14 cellular contexts compared by ENCODE assay signal in genomic region chr7:105306160-105306784, GRCh38.
DNase-seq lines count a peak whose midpoint lies in the region; ATAC-seq, FAIRE-seq and TF ChIP-seq lines count a peak whose summit lies in the region.
"Had no signal": no experiment of that assay in that cellular context is flagged by ENCODE, and none has a peak within 500 bp of the region (broad histone marks: within the 10 kb centered on the region; RNA-seq: fewer than 3 reads in every experiment).

No MANE protein-coding gene starts in this region.

- FAIRE-seq in bronchial epithelial cell (lab: Jason Lieb, UNC) = no peak

- no peak overlapping the region for H3K4me3 ChIP-seq in bronchial epithelial cell (ENCODE audit: low read depth, low read length)
- H3K4me3 ChIP-seq: ascending aorta had no signal

- H3K36me3 Mint-ChIP-seq in activated T-cell treated with anti-CD3 and anti-CD28 coated beads, Interleukin-2, amount 50 U/mL, for 4 hours (ENCODE audit: insufficient read depth) = no peaks in the 10 kb centered on the region

- TF ChIP-seq CTCF in bronchial epithelial cell (IDR thresholded peaks at IDR 0.05; ENCODE audit: insufficient read depth, low read length, severe bottlenecking) = no peak

- no peaks in the 10 kb centered on the region for H3K27me3 Mint-ChIP-seq in activated T-cell treated with anti-CD3 and anti-CD28 coated beads, Interleukin-2, amount 50 U/mL, for 4 hours (ENCODE audit: low read depth)

- H3K4me3 Mint-ChIP-seq in activated T-cell treated with anti-CD3 and anti-CD28 coated beads, Interleukin-2, amount 50 U/mL, for 4 hours = no peak overlapping the region

- DNase-seq in activated T-cell treated with anti-CD3 and anti-CD28 coated beads, Interleukin-2, amount 50 U/mL, for 4 hours = no peak
- no peak for DNase-seq in activated T-cell treated with anti-CD3 and anti-CD28 coated beads, Interleukin-2, amount 50 U/mL, for 1 hour
- DNase-seq in NCI-H345 (lab: John Stamatoyannopoulos, UW) (peak; percentile 36), bronchial epithelial cell (ENCODE audit: low read depth) (peak; percentile 28), SKM-1 treated with dmso at 0.1 percent for 144 hours (lab: John Stamatoyannopoulos, UW; ENCODE audit: unreplicated experiment) (no peak)
- no peak for DNase-seq in stimulated activated naive CD8-positive, alpha-beta T cell treated with anti-CD3 and anti-CD28 coated beads, Interleukin-15, Interleukin-2, amounts not matched to agents 100 U/mL and 50 U/mL, for 24 hours
- DNase-seq: activated CD4-positive, alpha-beta T cell treated with anti-CD3 and anti-CD28 coated beads, Interleukin-2, amount 50 U/mL, for 4 hours; left ventricle myocardium superior; MM.1S; NCI-H82; stimulated activated CD4-positive, alpha-beta T cell treated with anti-CD3 and anti-CD28 coated beads, Interleukin-12 subunit alpha, Interleukin-12 subunit beta, amount 100 ng/mL, for 4 hours had no signal

- no peaks in the 10 kb centered on the region for H3K36me3 ChIP-seq in bronchial epithelial cell (ENCODE audit: control insufficient read depth, insufficient read depth, low read length)
- H3K36me3 ChIP-seq: ascending aorta had no signal

- H3K4me1 Mint-ChIP-seq in activated T-cell treated with anti-CD3 and anti-CD28 coated beads, Interleukin-2, amount 50 U/mL, for 4 hours (ENCODE audit: low read depth) = peaks cover 73% of the 10 kb centered on the region

- ATAC-seq in activated T-cell treated with anti-CD3 and anti-CD28 coated beads, Interleukin-2, amount 50 U/mL, for 4 hours = peak; percentile 41 to 47
- ATAC-seq in stimulated activated naive CD8-positive, alpha-beta T cell treated with anti-CD3 and anti-CD28 coated beads, Interleukin-15, Interleukin-2, amounts not matched to agents 100 U/mL and 50 U/mL, for 24 hours = peak; percentile 30
- ATAC-seq in GM21529 (IDR thresholded peaks at IDR 0.05; ENCODE audit: unreplicated experiment) = no peak
- ATAC-seq in HG03175 (IDR thresholded peaks at IDR 0.05; ENCODE audit: unreplicated experiment) = no peak
- ATAC-seq: left ventricle myocardium superior had no signal

- no peaks in the 10 kb centered on the region for H3K9me3 Mint-ChIP-seq in activated T-cell treated with anti-CD3 and anti-CD28 coated beads, Interleukin-2, amount 50 U/mL, for 4 hours

- H3K27me3 ChIP-seq in bronchial epithelial cell (ENCODE audit: control insufficient read depth, insufficient read depth, low read length) = no peaks in the 10 kb centered on the region
- H3K27me3 ChIP-seq: ascending aorta had no signal

Comparison
In these comparisons a context has a peak if more than half of its experiments do, and no peak if none do; other contexts are left out.
1. ATAC-seq: peak in activated T-cell treated with anti-CD3 and anti-CD28 coated beads, Interleukin-2, amount 50 U/mL, for 4 hours (2 of 2) and stimulated activated naive CD8-positive, alpha-beta T cell treated with anti-CD3 and anti-CD28 coated beads, Interleukin-15, Interleukin-2, amounts not matched to agents 100 U/mL and 50 U/mL, for 24 hours (single experiment); none in GM21529 (single experiment) and HG03175 (single experiment).
2. DNase-seq: peak in NCI-H345 (single experiment) and bronchial epithelial cell (single experiment); none in activated T-cell treated with anti-CD3 and anti-CD28 coated beads, Interleukin-2, amount 50 U/mL, for 4 hours (single experiment), activated T-cell treated with anti-CD3 and anti-CD28 coated beads, Interleukin-2, amount 50 U/mL, for 1 hour (single experiment), stimulated activated naive CD8-positive, alpha-beta T cell treated with anti-CD3 and anti-CD28 coated beads, Interleukin-15, Interleukin-2, amounts not matched to agents 100 U/mL and 50 U/mL, for 24 hours (single experiment) and SKM-1 treated with dmso at 0.1 percent for 144 hours (single experiment).